Comparison of ENCODE assay signal across 8 cellular contexts in genomic region chr13:93227280-93227905, GRCh38. TPM values are rescaled to one million over a fixed set of nuclear protein-coding genes. Genes with fewer than 3 reads are reported as not detected.
A peak's percentile ranks its signal among the peaks of the same experiment; 100 is the strongest.
DNase-seq lines count a peak whose midpoint lies in the region; ATAC-seq and TF ChIP-seq lines count a peak whose summit lies in the region.

No MANE protein-coding gene starts in this region.

- no peaks in the 10 kb centered on the region for H3K79me1 ChIP-seq in H9 (ENCODE audit: insufficient read depth, low read depth, low read length, poor library complexity, severe bottlenecking)

- H3K9ac ChIP-seq in H9 (ENCODE audit: extremely low read depth, insufficient read length, low read length) (peak overlapping the region; percentile 91), endodermal cell (ENCODE audit: extremely low read depth, low read length, poor library complexity, severe bottlenecking) (peak overlapping the region; percentile 95)

- no CpG with 5 or more reads among the region's 56 CpGs for WGBS in H9 (ENCODE audit: extremely low coverage, insufficient read length, low lambda C conversion rate)
- 0 to 1% methylated on average over 27 to 56 of the region's 56 CpGs for WGBS in endodermal cell (ENCODE audit: insufficient coverage in 1 of 2, insufficient read length in 1 of 2), 2 experiments

- peak overlapping the region; percentile 76 to 96 (median 94) for H3K27ac Mint-ChIP-seq in H9
- peak overlapping the region; percentile 99 for H3K27ac Mint-ChIP-seq in endodermal cell

- H4K20me1 ChIP-seq in H9 (ENCODE audit: control insufficient read depth, insufficient read depth, insufficient read length) = no peaks in the 10 kb centered on the region

- H3K4me1 Mint-ChIP-seq in H9 (peaks cover 72 to 74% of the 10 kb centered on the region in 2 experiments), endodermal cell (peaks cover 56% of the 10 kb centered on the region)

- H3K23ac ChIP-seq in H9 (ENCODE audit: insufficient read length, low read depth, low read length) = no peak overlapping the region

- H2AFZ ChIP-seq in H9 (ENCODE audit: low read length) = no peak overlapping the region

- H3K4me3 ChIP-seq in endodermal cell (ENCODE audit: low read length) = peak overlapping the region; percentile 99
- H3K4me3 ChIP-seq in muscle layer of duodenum (ENCODE audit: low read depth in 1 of 2, low read length in 2 of 2) = peak overlapping the region; percentile 62 to 82

- DNase-seq in H9 = peak; percentile 57
- DNase-seq in NCI-H526 (lab: John Stamatoyannopoulos, UW) = peak; percentile 88 to 91
- peak; percentile 79 for DNase-seq in endodermal cell
- no peak for DNase-seq in 8988T
- no peak for DNase-seq in ureter (ENCODE audit: low spot score)
- no peak for DNase-seq in activated effector memory CD4-positive, alpha-beta T cell treated with anti-CD3 and anti-CD28 coated beads, Interleukin-2, amount 50 U/mL, for 16 hours

- H3K4me3 Mint-ChIP-seq in H9 = peak overlapping the region; percentile 92 to 96
- peak overlapping the region; percentile 97 for H3K4me3 Mint-ChIP-seq in endodermal cell

- H3K56ac ChIP-seq in H9 (ENCODE audit: insufficient read length, low read depth, low read length) = no peak overlapping the region

- H4K91ac ChIP-seq in H9 (ENCODE audit: insufficient read length, low read depth, low read length) = no peak overlapping the region

- H2BK5ac ChIP-seq in H9 (ENCODE audit: insufficient read length, low read length) = no peak overlapping the region

- H3K9me3 Mint-ChIP-seq in H9 (peaks cover 0 to 2% of the 10 kb centered on the region in 2 experiments; a peak in 1 of 5 replicates), endodermal cell (peaks cover 4% of the 10 kb centered on the region)

- H3K14ac ChIP-seq in H9 (ENCODE audit: insufficient read depth, low read length) = peak overlapping the region; percentile 73

- no peaks in the 10 kb centered on the region for H3K27me3 ChIP-seq in H9 (ENCODE audit: insufficient read depth, low read length)
- no peaks in the 10 kb centered on the region for H3K27me3 ChIP-seq in endodermal cell (ENCODE audit: control insufficient read depth, insufficient read depth, low read length, poor library complexity, severe bottlenecking)
- peaks cover 7% of the 10 kb centered on the region for H3K27me3 ChIP-seq in muscle layer of duodenum (ENCODE audit: low read depth, low read length)

- H3K18ac ChIP-seq in H9 (ENCODE audit: insufficient read length, low read depth, low read length) = peak overlapping the region; percentile 67

- H2BK120ac ChIP-seq in H9 (ENCODE audit: low read depth, low read length, poor library complexity, severe bottlenecking) = no peak overlapping the region

- H3K23me2 ChIP-seq in H9 (ENCODE audit: insufficient read length, low read depth, low read length, poor library complexity, severe bottlenecking) = peaks cover 17% of the 10 kb centered on the region

- no peak overlapping the region for H4K5ac ChIP-seq in H9 (ENCODE audit: insufficient read length, low read depth, low read length)

- H2BK15ac ChIP-seq in H9 (ENCODE audit: low read depth, low read length) = no peak overlapping the region

- no peak overlapping the region for H2BK12ac ChIP-seq in H9 (ENCODE audit: insufficient read length, low read depth, low read length)

- no peak overlapping the region for H3K27ac ChIP-seq in H9 (ENCODE audit: insufficient read length, low read depth, low read length)
- peak overlapping the region; percentile 17 for H3K27ac ChIP-seq in endodermal cell (ENCODE audit: low read depth, low read length)
- H3K27ac ChIP-seq in muscle layer of duodenum (ENCODE audit: low read length) = peak overlapping the region; percentile 48

- no peak overlapping the region for H4K8ac ChIP-seq in H9 (replicated peaks; ENCODE audit: insufficient read length, low read depth, low read length)

- H3K4ac ChIP-seq in H9 (ENCODE audit: low read depth, low read length) = no peak overlapping the region

- H3T11ph ChIP-seq in H9 (ENCODE audit: low read length) = no peak overlapping the region

- H3K9me3 ChIP-seq in H9 (ENCODE audit: control insufficient read depth, low read depth, low read length) = no peaks in the 10 kb centered on the region
- H3K9me3 ChIP-seq in endodermal cell (ENCODE audit: control insufficient read depth, low read length) = no peaks in the 10 kb centered on the region
- H3K9me3 ChIP-seq in muscle layer of duodenum (ENCODE audit: control insufficient read depth in 1 of 2, low read length in 2 of 2) = no peaks in the 10 kb centered on the region

- peaks cover 5% of the 10 kb centered on the region; the same call in 1 of the 2 replicates for H3K79me2 ChIP-seq in H9 (ENCODE audit: insufficient read depth, low read length)

- H2AK5ac ChIP-seq in H9 (ENCODE audit: insufficient read length, low read length) = no peak overlapping the region

- TF ChIP-seq CTCF in H9 (conservative IDR thresholded peaks at IDR 0.05) = no peak
- no peak for TF ChIP-seq CTCF in endodermal cell (conservative IDR thresholded peaks at IDR 0.05)

- H3K27me3 Mint-ChIP-seq in H9 (ENCODE audit: low read depth) (peaks cover 1% of the 10 kb centered on the region), endodermal cell (ENCODE audit: insufficient read depth) (no peaks in the 10 kb centered on the region)

- ATAC-seq in GM19452 (IDR thresholded peaks at IDR 0.05; ENCODE audit: unreplicated experiment) = no peak

- H3K36me3 Mint-ChIP-seq in H9 (ENCODE audit: insufficient read depth in 1 of 3, low read depth in 3 of 3) = peaks cover 0 to 6% (median 0%) of the 10 kb centered on the region in 3 experiments; a peak in 3 of 7 replicates
- peaks cover 7% of the 10 kb centered on the region for H3K36me3 Mint-ChIP-seq in endodermal cell (ENCODE audit: low read depth)

- H3K36me3 ChIP-seq in endodermal cell (ENCODE audit: control insufficient read depth, insufficient read depth, low read length) = peaks cover 25% of the 10 kb centered on the region
- H3K36me3 ChIP-seq in muscle layer of duodenum (ENCODE audit: control insufficient read depth in 1 of 2, insufficient read depth in 2 of 2, low read length in 2 of 2) = no peaks in the 10 kb centered on the region

- no peak overlapping the region for H2BK20ac ChIP-seq in H9 (ENCODE audit: low read depth, low read length, poor library complexity, severe bottlenecking)

- H3K4me2 ChIP-seq in H9 (ENCODE audit: insufficient read depth, insufficient read length, low read length) = peak overlapping the region; percentile 99

- peaks cover under 1% of the 10 kb centered on the region; the same call in 1 of the 2 replicates for H3K4me1 ChIP-seq in H9 (ENCODE audit: insufficient read depth, low read length)
- peaks cover 18% of the 10 kb centered on the region for H3K4me1 ChIP-seq in endodermal cell (ENCODE audit: control insufficient read depth, insufficient read depth, low read length)
- H3K4me1 ChIP-seq in muscle layer of duodenum (ENCODE audit: control insufficient read depth in 1 of 2, insufficient read depth in 2 of 2, low read length in 2 of 2) = peaks cover 0 to 24% of the 10 kb centered on the region in 2 donors

RNA-seq across cellular contexts. Expression of gene GPC6, which starts 0.8 kb away (rescaled TPM):
- total RNA-seq in H9 (2021) (15.6 and 16.1 TPM in 2 replicates), endodermal cell (10 to 100 TPM; 69.6 to 80.4 TPM), ureter (6.8 TPM)
- polyA plus RNA-seq in endodermal cell (2013, experiment 1 of 2) = 33.2 TPM
- 36.2 TPM for polyA plus RNA-seq in endodermal cell (2013, experiment 2 of 2)

Comparison
In these comparisons a context has a peak if more than half of its experiments do, and no peak if none do; other contexts are left out.
1. DNase-seq: peak in H9 (single experiment), NCI-H526 (2 of 2) and endodermal cell (single experiment); none in 8988T (single experiment), ureter (single experiment) and activated effector memory CD4-positive, alpha-beta T cell treated with anti-CD3 and anti-CD28 coated beads, Interleukin-2, amount 50 U/mL, for 16 hours (single experiment).